In genomic region chr1:47703981-47704596, GRCh38 we compare ENCODE assay signal across 12 cellular contexts.
A peak's percentile ranks its signal among the peaks of the same experiment; 100 is the strongest.
DNase-seq lines count a peak whose midpoint lies in the region; ATAC-seq, FAIRE-seq and TF ChIP-seq lines count a peak whose summit lies in the region.
"Had no signal": no experiment of that assay in that cellular context is flagged by ENCODE, and none has a peak within 500 bp of the region (broad histone marks: within the 10 kb centered on the region; RNA-seq: fewer than 3 reads in every experiment).

No MANE protein-coding gene starts in this region.

- H3K9me2 ChIP-seq in hepatocyte (replicated peaks; ENCODE audit: insufficient read depth), result no peaks in the 10 kb centered on the region

- H3K36me3 ChIP-seq in hepatocyte (replicated peaks; ENCODE audit: insufficient read depth, low read depth) (no peaks in the 10 kb centered on the region), Peyer's patch (no peaks in the 10 kb centered on the region)

- no peak overlapping the region for H2AFZ ChIP-seq in hepatocyte
- H2AFZ ChIP-seq: parathyroid adenoma had no signal

- H3K4me2 ChIP-seq in hepatocyte, result no peak overlapping the region

- H3K27me3 ChIP-seq in hepatocyte (peaks cover 24% of the 10 kb centered on the region), Peyer's patch (peaks cover 0 to 6% of the 10 kb centered on the region in 2 donors)

- intact Hi-C loops in sciatic nerve (cut with DNase I), result loop anchor here (5.0 kb wide), 1 partner anchor 267 kb away; the partner anchor contains the start of gene FOXD2

- no peak for TF ChIP-seq POLR2A in Peyer's patch (IDR thresholded peaks at IDR 0.05)

- FAIRE-seq in urothelium cell line (lab: Jason Lieb, UNC), result no peak

- no peaks in the 10 kb centered on the region for H4K20me1 ChIP-seq in hepatocyte (ENCODE audit: insufficient read depth, poor library complexity, severe bottlenecking)

- TF ChIP-seq CTCF in hepatocyte (IDR thresholded peaks at IDR 0.05; ENCODE audit: poor library complexity) (peak; percentile 34), Peyer's patch (IDR thresholded peaks at IDR 0.05) (no peak)

- WGBS in hepatocyte (ENCODE audit: low lambda C conversion rate, missing lambda C conversion rate), result 65% methylated on average over 8 of the region's 8 CpGs

- H3K79me2 ChIP-seq in hepatocyte, result no peaks in the 10 kb centered on the region
- H3K79me2 ChIP-seq: parathyroid adenoma had no signal

- H3K4me1 ChIP-seq in hepatocyte (ENCODE audit: insufficient read depth), result peaks cover 7% of the 10 kb centered on the region
- peaks cover 0 to 10% (median 2%) of the 10 kb centered on the region in 4 donors for H3K4me1 ChIP-seq in Peyer's patch
- H3K4me1 ChIP-seq: parathyroid adenoma had no signal

- ATAC-seq in SK-N-SH treated with all-trans-retinoic acid at 6 μM for 48 hours, result peak; percentile 83
- no peak for ATAC-seq in sciatic nerve
- ATAC-seq in HG03378 (IDR thresholded peaks at IDR 0.05; ENCODE audit: unreplicated experiment), result no peak

- H3K4me3 ChIP-seq in hepatocyte (no peak overlapping the region), Peyer's patch (no peak overlapping the region)

- H3K9me3 ChIP-seq in hepatocyte (ENCODE audit: low read depth) (no peaks in the 10 kb centered on the region), Peyer's patch (no peaks in the 10 kb centered on the region)

- DNase-seq in AG20443 (ENCODE audit: low spot score), result peak; percentile 80
- DNase-seq in H4 (ENCODE audit: low spot score), result peak; percentile 60
- no peak for DNase-seq in hepatocyte (ENCODE audit: low spot score)
- DNase-seq in sciatic nerve (ENCODE audit: low spot score), result no peak
- DNase-seq in urothelium cell line (ENCODE audit: low spot score), result no peak
- DNase-seq in Peyer's patch, result no peak
- DNase-seq: activated CD4-positive, alpha-beta T cell treated with anti-CD3 and anti-CD28 coated beads, Interleukin-2, amount 10 ng/mL, durations not matched to agents 7 days and 5 days; amygdala; NCI-H510A had no signal

- H3K27ac ChIP-seq in hepatocyte, result no peak overlapping the region
- no peak overlapping the region for H3K27ac ChIP-seq in Peyer's patch
- H3K27ac ChIP-seq: parathyroid adenoma had no signal

TF ChIP-seq in SK-N-SH treated with all-trans-retinoic acid at 6 μM for 48 hours, 23 proteins besides CTCF, POLR2A, EP300 and RAD21:
- TF ChIP-seq TOX (CRISPR knock-in tag; IDR thresholded peaks at IDR 0.05; ENCODE audit: borderline replicate concordance) (no peak), GLIS3 (CRISPR knock-in tag; IDR thresholded peaks at IDR 0.05) (no peak), PATZ1 (CRISPR knock-in tag; IDR thresholded peaks at IDR 0.05; ENCODE audit: borderline replicate concordance) (no peak), ZFP30 (CRISPR knock-in tag; IDR thresholded peaks at IDR 0.05) (no peak), PPARA (CRISPR knock-in tag; IDR thresholded peaks at IDR 0.05; ENCODE audit: borderline replicate concordance) (no peak), ZNF8 (CRISPR knock-in tag; IDR thresholded peaks at IDR 0.05) (no peak), ESRRG (CRISPR knock-in tag; IDR thresholded peaks at IDR 0.05) (no peak), CSDC2 (CRISPR knock-in tag; IDR thresholded peaks at IDR 0.05) (no peak), ZNF70 (CRISPR knock-in tag; IDR thresholded peaks at IDR 0.05) (no peak), BACH2 (CRISPR knock-in tag; IDR thresholded peaks at IDR 0.05; ENCODE audit: borderline replicate concordance) (no peak)
- TF ChIP-seq, protein P1, sequence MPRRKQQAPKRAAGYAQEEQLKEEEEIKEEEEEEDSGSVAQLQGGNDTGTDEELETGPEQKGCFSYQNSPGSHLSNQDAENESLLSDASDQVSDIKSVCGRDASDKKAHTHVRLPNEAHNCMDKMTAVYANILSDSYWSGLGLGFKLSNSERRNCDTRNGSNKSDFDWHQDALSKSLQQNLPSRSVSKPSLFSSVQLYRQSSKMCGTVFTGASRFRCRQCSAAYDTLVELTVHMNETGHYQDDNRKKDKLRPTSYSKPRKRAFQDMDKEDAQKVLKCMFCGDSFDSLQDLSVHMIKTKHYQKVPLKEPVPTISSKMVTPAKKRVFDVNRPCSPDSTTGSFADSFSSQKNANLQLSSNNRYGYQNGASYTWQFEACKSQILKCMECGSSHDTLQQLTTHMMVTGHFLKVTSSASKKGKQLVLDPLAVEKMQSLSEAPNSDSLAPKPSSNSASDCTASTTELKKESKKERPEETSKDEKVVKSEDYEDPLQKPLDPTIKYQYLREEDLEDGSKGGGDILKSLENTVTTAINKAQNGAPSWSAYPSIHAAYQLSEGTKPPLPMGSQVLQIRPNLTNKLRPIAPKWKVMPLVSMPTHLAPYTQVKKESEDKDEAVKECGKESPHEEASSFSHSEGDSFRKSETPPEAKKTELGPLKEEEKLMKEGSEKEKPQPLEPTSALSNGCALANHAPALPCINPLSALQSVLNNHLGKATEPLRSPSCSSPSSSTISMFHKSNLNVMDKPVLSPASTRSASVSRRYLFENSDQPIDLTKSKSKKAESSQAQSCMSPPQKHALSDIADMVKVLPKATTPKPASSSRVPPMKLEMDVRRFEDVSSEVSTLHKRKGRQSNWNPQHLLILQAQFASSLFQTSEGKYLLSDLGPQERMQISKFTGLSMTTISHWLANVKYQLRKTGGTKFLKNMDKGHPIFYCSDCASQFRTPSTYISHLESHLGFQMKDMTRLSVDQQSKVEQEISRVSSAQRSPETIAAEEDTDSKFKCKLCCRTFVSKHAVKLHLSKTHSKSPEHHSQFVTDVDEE (CRISPR knock-in tag; IDR thresholded peaks at IDR 0.05), result no peak

Comparison
In these comparisons a context has a peak if more than half of its experiments do, and no peak if none do; other contexts are left out.
1. DNase-seq: peak in AG20443 (single experiment) and H4 (single experiment); none in hepatocyte (single experiment), sciatic nerve (single experiment), urothelium cell line (single experiment) and Peyer's patch (0 of 3).